8 cellular contexts compared by ENCODE assay signal in genomic region chr16:20740901-20741491, GRCh38. TPM values are rescaled to one million over a fixed set of nuclear protein-coding genes. Genes with fewer than 3 reads are reported as not detected.
A peak's percentile ranks its signal among the peaks of the same experiment; 100 is the strongest.
DNase-seq lines count a peak whose midpoint lies in the region; ATAC-seq and TF ChIP-seq lines count a peak whose summit lies in the region.

No MANE protein-coding gene starts in this region.

- POLR2A ChIA-PET in activated CD8-positive, alpha-beta T cell treated with anti-CD3 and anti-CD28 coated beads for 36 hours (lab: Charles Lee): interaction anchor here (1.2 to 1.4 kb wide), 3 partner anchors 8 to 21 kb away, joined by 3 to 4 read pairs (median 4); no protein-coding TSS in a partner anchor

- peaks cover 18% of the 10 kb centered on the region for H3K36me3 ChIP-seq in ectodermal cell (ENCODE audit: control insufficient read depth, insufficient read depth, low read length)
- H3K36me3 ChIP-seq in lung (ENCODE audit: control insufficient read depth in 2 of 2, insufficient read depth in 2 of 2, low read length in 2 of 2): peaks cover 13 to 17% of the 10 kb centered on the region in 2 donors

- peaks cover 32% of the 10 kb centered on the region for H3K4me1 Mint-ChIP-seq in CD14-positive monocyte
- peaks cover 32% of the 10 kb centered on the region for H3K4me1 Mint-ChIP-seq in activated CD8-positive, alpha-beta T cell treated with anti-CD3 and anti-CD28 coated beads for 36 hours (ENCODE audit: low read depth)

- DNase-seq in CD14-positive monocyte (ENCODE audit: low spot score) (peak; percentile 82), NCI-H82 (lab: John Stamatoyannopoulos, UW) (peak; percentile 87), lung (ENCODE audit: low spot score) (peak; percentile 89)
- peak; percentile 94 for DNase-seq in activated CD8-positive, alpha-beta T cell treated with anti-CD3 and anti-CD28 coated beads for 36 hours
- DNase-seq in stimulated activated CD4-positive, alpha-beta T cell treated with anti-CD3 and anti-CD28 coated beads, TNF-alpha, amount 100 ng/mL, for 24 hours (ENCODE audit: low read depth in 3 of 3): peak; percentile 83 to 88 (median 87)

- H3K4me1 ChIP-seq in ectodermal cell (ENCODE audit: control insufficient read depth, insufficient read depth, low read length): no peaks in the 10 kb centered on the region
- peaks cover 10 to 13% of the 10 kb centered on the region in 2 donors for H3K4me1 ChIP-seq in lung (ENCODE audit: control insufficient read depth in 2 of 2, insufficient read depth in 2 of 2, low read length in 2 of 2)

- H3K27ac ChIP-seq in ectodermal cell (ENCODE audit: insufficient read depth, low read depth, low read length, poor library complexity, severe bottlenecking) (no peak overlapping the region), lung (ENCODE audit: low read depth in 1 of 2, low read length in 1 of 2) (peak overlapping the region; percentile 84 to 99)

- peaks cover 27 to 35% of the 10 kb centered on the region in 2 donors for H3K36me3 Mint-ChIP-seq in CD14-positive monocyte
- H3K36me3 Mint-ChIP-seq in activated CD8-positive, alpha-beta T cell treated with anti-CD3 and anti-CD28 coated beads for 36 hours (ENCODE audit: low read depth): peaks cover 22% of the 10 kb centered on the region

- peak; percentile 84 for ATAC-seq in GM19395 (IDR thresholded peaks at IDR 0.05; ENCODE audit: unreplicated experiment)
- peak; percentile 39 for ATAC-seq in HG03469 (IDR thresholded peaks at IDR 0.05; ENCODE audit: unreplicated experiment)
- ATAC-seq in activated CD8-positive, alpha-beta T cell treated with anti-CD3 and anti-CD28 coated beads for 36 hours: peak; percentile 83
- peak; percentile 94 for ATAC-seq in lung (ENCODE audit: insufficient read depth, low FRiP score)

- CTCF ChIA-PET in activated CD8-positive, alpha-beta T cell treated with anti-CD3 and anti-CD28 coated beads for 36 hours (lab: Charles Lee): interaction anchor here (0.6 to 1.5 kb wide), 4 partner anchors 8 to 66 kb away, joined by 3 to 4 read pairs (median 4); partner anchors contain the start of genes ERI2 and REXO5

- H3K27ac Mint-ChIP-seq in CD14-positive monocyte: peak overlapping the region; percentile 95 to 98 (median 96)
- peak overlapping the region; percentile 97 for H3K27ac Mint-ChIP-seq in activated CD8-positive, alpha-beta T cell treated with anti-CD3 and anti-CD28 coated beads for 36 hours

- no peaks in the 10 kb centered on the region for H3K27me3 Mint-ChIP-seq in CD14-positive monocyte (ENCODE audit: low read depth in 3 of 3)
- no peaks in the 10 kb centered on the region for H3K27me3 Mint-ChIP-seq in activated CD8-positive, alpha-beta T cell treated with anti-CD3 and anti-CD28 coated beads for 36 hours

- H3K9me3 Mint-ChIP-seq in CD14-positive monocyte: peaks cover 0 to 3% (median 0%) of the 10 kb centered on the region in 7 donors
- no peaks in the 10 kb centered on the region for H3K9me3 Mint-ChIP-seq in activated CD8-positive, alpha-beta T cell treated with anti-CD3 and anti-CD28 coated beads for 36 hours

- no peaks in the 10 kb centered on the region for H3K9me3 ChIP-seq in ectodermal cell (ENCODE audit: control insufficient read depth, low read length)
- no peaks in the 10 kb centered on the region for H3K9me3 ChIP-seq in lung (ENCODE audit: control insufficient read depth in 2 of 2, insufficient read depth in 1 of 2, low read length in 1 of 2)

- intact Hi-C loops in CD14-positive monocyte (cut with micrococcal nuclease): loop anchor here in 1 of 2 donors (10.0 kb wide), 1 partner anchor 154 kb away; no protein-coding TSS in a partner anchor
- intact Hi-C loops in activated CD8-positive, alpha-beta T cell treated with anti-CD3 and anti-CD28 coated beads for 36 hours (cut with micrococcal nuclease): no loop called here

- H3K4me3 Mint-ChIP-seq in CD14-positive monocyte: peak overlapping the region; percentile 94 to 99
- peak overlapping the region; percentile 95 for H3K4me3 Mint-ChIP-seq in activated CD8-positive, alpha-beta T cell treated with anti-CD3 and anti-CD28 coated beads for 36 hours

- H3K27me3 ChIP-seq in ectodermal cell (ENCODE audit: control insufficient read depth, insufficient read depth, low read length, poor library complexity, severe bottlenecking): no peaks in the 10 kb centered on the region
- no peaks in the 10 kb centered on the region for H3K27me3 ChIP-seq in lung (ENCODE audit: control insufficient read depth, insufficient read depth)

- 1 to 2% methylated on average over 34 of the region's 34 CpGs for WGBS in ectodermal cell, 2 experiments
- WGBS in lung, 2 donors: 1% methylated on average over 30 to 34 of the region's 34 CpGs

- peak overlapping the region; percentile 92 for H3K4me3 ChIP-seq in ectodermal cell (ENCODE audit: insufficient read depth, low read depth, low read length)
- peak overlapping the region; percentile 99 for H3K4me3 ChIP-seq in lung

- TF ChIP-seq CTCF in CD14-positive monocyte (IDR thresholded peaks at IDR 0.05) (no peak), lung (IDR thresholded peaks at IDR 0.05; ENCODE audit: control extremely low read depth, extremely low read depth) (no peak)
- TF ChIP-seq CTCF in activated CD8-positive, alpha-beta T cell treated with anti-CD3 and anti-CD28 coated beads for 36 hours (IDR thresholded peaks at IDR 0.05): no peak

RNA-seq across cellular contexts. Expression of gene THUMPD1, which starts 0.6 kb away (rescaled TPM):
- polyA plus RNA-seq in CD14-positive monocyte (10 to 100 TPM; 16.1 to 23.5 TPM), lung (10 to 100 TPM; 16.2 to 19.5 TPM)
- 10 to 100 TPM; 44.9 to 45.0 TPM for total RNA-seq in activated CD8-positive, alpha-beta T cell treated with anti-CD3 and anti-CD28 coated beads for 36 hours
- 59.8 TPM for polyA plus RNA-seq in ectodermal cell (2013, experiment 1 of 4)
- 62.1 TPM for polyA plus RNA-seq in ectodermal cell (2013, experiment 2 of 4)
- polyA plus RNA-seq in ectodermal cell (2013, experiment 3 of 4): 48.8 TPM
- 54.0 TPM for polyA plus RNA-seq in ectodermal cell (2013, experiment 4 of 4)
- total RNA-seq in lung: 10 to 100 TPM; 33.2 to 64.1 TPM

RNA-seq across cellular contexts. Expression of gene ACSM3, which starts 22.8 kb away (rescaled TPM):
- polyA plus RNA-seq in CD14-positive monocyte (1 to 10 TPM; 1.6 to 1.9 TPM), lung (10 to 100 TPM; 10.3 to 48.6 TPM)
- total RNA-seq in activated CD8-positive, alpha-beta T cell treated with anti-CD3 and anti-CD28 coated beads for 36 hours: 10 to 100 TPM; 16.1 to 16.6 TPM
- polyA plus RNA-seq in ectodermal cell (2013, experiment 1 of 4): 4.7 TPM
- polyA plus RNA-seq in ectodermal cell (2013, experiment 2 of 4): 6.0 TPM
- 3.6 TPM for polyA plus RNA-seq in ectodermal cell (2013, experiment 3 of 4)
- 4.2 TPM for polyA plus RNA-seq in ectodermal cell (2013, experiment 4 of 4)
- 10 to 100 TPM; 23.0 to 31.6 TPM for total RNA-seq in lung

RNA-seq across cellular contexts. Expression of gene ACSM1, which starts 43.5 kb away (rescaled TPM):
- polyA plus RNA-seq in CD14-positive monocyte: under 1 TPM in 1 of 2 donors, not detected in 1; 0.26 TPM
- not detected for total RNA-seq in activated CD8-positive, alpha-beta T cell treated with anti-CD3 and anti-CD28 coated beads for 36 hours
- polyA plus RNA-seq in ectodermal cell (2013, experiment 1 of 4): not detected
- not detected for polyA plus RNA-seq in ectodermal cell (2013, experiment 2 of 4)
- polyA plus RNA-seq in ectodermal cell (2013, experiment 3 of 4): not detected
- polyA plus RNA-seq in ectodermal cell (2013, experiment 4 of 4): not detected
- 1 to 10 TPM in 1 of 2 donors, under 1 TPM in 1; 0.20 to 1.1 TPM for total RNA-seq in lung
- polyA plus RNA-seq in lung: under 1 TPM; 0.24 to 0.33 TPM

Comparison
In these comparisons a context has a peak if more than half of its experiments do, and no peak if none do; other contexts are left out.
1. ATAC-seq: peak in every context shown above with its lines; median percentile 94 in lung; 84 in GM19395; 83 in activated CD8-positive, alpha-beta T cell treated with anti-CD3 and anti-CD28 coated beads for 36 hours; 39 in HG03469.